In genomic region chr2:182020319-182021055, GRCh38 we compare ENCODE assay signal across 14 cellular contexts. TPM values are rescaled to one million over a fixed set of nuclear protein-coding genes. Genes with fewer than 3 reads are reported as not detected.
DNase-seq lines count a peak whose midpoint lies in the region; ATAC-seq and TF ChIP-seq lines count a peak whose summit lies in the region.
"Had no signal": no experiment of that assay in that cellular context is flagged by ENCODE, and none has a peak within 500 bp of the region (broad histone marks: within the 10 kb centered on the region; RNA-seq: fewer than 3 reads in every experiment).

No MANE protein-coding gene starts in this region.

- TF ChIP-seq CTCF in GM23338 (conservative IDR thresholded peaks at IDR 0.05; ENCODE audit: low read depth in 2 of 2) (no peak), fibroblast of villous mesenchyme (IDR thresholded peaks at IDR 0.05; ENCODE audit: insufficient read depth, low read depth, low read length) (no peak), uterus (IDR thresholded peaks at IDR 0.05) (no peak)

- no peaks in the 10 kb centered on the region for H3K4me1 ChIP-seq in GM23338 (ENCODE audit: insufficient read depth)
- no peaks in the 10 kb centered on the region for H3K4me1 ChIP-seq in uterus
- H3K4me1 ChIP-seq: prostate gland had no signal

- H3K27ac ChIP-seq in GM23338 (ENCODE audit: low read depth) (no peak overlapping the region), uterus (no peak overlapping the region)
- H3K27ac ChIP-seq: prostate gland had no signal

- no peaks in the 10 kb centered on the region for H3F3A ChIP-seq in GM23338 (replicated peaks; ENCODE audit: low read depth)

- intact Hi-C loops in uterus (cut with DNase I; ENCODE audit: low total_unique reads): no loop called here

- H3K9me2 ChIP-seq in GM23338 (ENCODE audit: insufficient read depth): peaks cover 3% of the 10 kb centered on the region; the same call in 1 of the 2 replicates

- H3K9me3 Mint-ChIP-seq in GM23338: peaks cover 10% of the 10 kb centered on the region

- H3K9me3 ChIP-seq in T-helper 17 cell (ENCODE audit: control insufficient read depth, low read length, poor library complexity, severe bottlenecking) (peaks cover 2% of the 10 kb centered on the region), uterus (no peaks in the 10 kb centered on the region)
- H3K9me3 ChIP-seq: prostate gland had no signal

- no peaks in the 10 kb centered on the region for H3K79me2 ChIP-seq in GM23338 (replicated peaks; ENCODE audit: insufficient read depth)

- 0 out of 2 replicates have a peak overlapping the region, but pooled peaks have one; percentile 18 for H2AFZ ChIP-seq in GM23338

- H3K27ac Mint-ChIP-seq in GM23338 (no peak overlapping the region), T-helper 17 cell (no peak overlapping the region)
- H3K27ac Mint-ChIP-seq: CD14-positive monocyte; T-helper 1 cell treated with Interleukin-12 subunit alpha and Interleukin-12 subunit beta and Interleukin-4 antibody, amounts not matched to agents 30 μg/mL and 1 μg/mL, for 36 hours had no signal

- H3K4me3 Mint-ChIP-seq in GM23338 (no peak overlapping the region), T-helper 17 cell (no peak overlapping the region)
- H3K4me3 Mint-ChIP-seq: CD14-positive monocyte; T-helper 1 cell treated with Interleukin-12 subunit alpha and Interleukin-12 subunit beta and Interleukin-4 antibody, amounts not matched to agents 30 μg/mL and 1 μg/mL, for 36 hours had no signal

- peaks cover 3% of the 10 kb centered on the region; the same call in 2 of the 3 replicates for H3K4me1 Mint-ChIP-seq in GM23338
- H3K4me1 Mint-ChIP-seq in T-helper 17 cell: no peaks in the 10 kb centered on the region
- H3K4me1 Mint-ChIP-seq: CD14-positive monocyte had no signal

- H3K4me2 ChIP-seq in GM23338: no peak overlapping the region

- H3K27me3 Mint-ChIP-seq in GM23338 (ENCODE audit: insufficient read depth, low read depth, poor library complexity) (no peaks in the 10 kb centered on the region), T-helper 17 cell (no peaks in the 10 kb centered on the region)

- H3K27me3 ChIP-seq in GM23338 (ENCODE audit: insufficient read depth) (no peaks in the 10 kb centered on the region), uterus (no peaks in the 10 kb centered on the region)

- H3K36me3 Mint-ChIP-seq in GM23338 (ENCODE audit: low read depth) (peaks cover 7% of the 10 kb centered on the region; the same call in 2 of the 3 replicates), T-helper 17 cell (ENCODE audit: low read depth) (no peaks in the 10 kb centered on the region)
- H3K36me3 Mint-ChIP-seq: CD14-positive monocyte had no signal

- ATAC-seq in GM23338 (no peak), T-helper 17 cell (no peak), HG02973 (IDR thresholded peaks at IDR 0.05; ENCODE audit: unreplicated experiment) (no peak)
- ATAC-seq: esophagus mucosa had no signal

- DNase-seq in DMS79 (lab: John Stamatoyannopoulos, UW) (peak; percentile 41), GM23338 (ENCODE audit: low spot score) (no peak), NCI-H69 (lab: John Stamatoyannopoulos, UW) (peak; percentile 37), fibroblast of villous mesenchyme (ENCODE audit: low read depth) (peak; percentile 30), T-helper 17 cell (no peak), uterus (no peak), GM19238 (ENCODE audit: insufficient read length, low spot score) (no peak)
- DNase-seq: activated CD8-positive, alpha-beta memory T cell treated with anti-CD3 and anti-CD28 coated beads, Interleukin-2, amount 50 U/mL, for 4 hours had no signal

- no peak for TF ChIP-seq POLR2A in uterus (IDR thresholded peaks at IDR 0.05)

- no peak overlapping the region for H3K4me3 ChIP-seq in GM23338
- no peak overlapping the region for H3K4me3 ChIP-seq in fibroblast of villous mesenchyme (ENCODE audit: low read depth, low read length)
- no peak overlapping the region for H3K4me3 ChIP-seq in uterus
- H3K4me3 ChIP-seq: lung, prostate gland had no signal

- H4K20me1 ChIP-seq in GM23338 (replicated peaks; ENCODE audit: insufficient read depth): no peaks in the 10 kb centered on the region

- H3K36me3 ChIP-seq in GM23338 (ENCODE audit: insufficient read depth) (no peaks in the 10 kb centered on the region), uterus (no peaks in the 10 kb centered on the region)
- H3K36me3 ChIP-seq: prostate gland had no signal

TF ChIP-seq in GM23338, 12 proteins besides CTCF, POLR2A, EP300 and RAD21 (continues in another document):
- no peak for TF ChIP-seq NANOG (IDR thresholded peaks at IDR 0.05; ENCODE audit: borderline replicate concordance)
- TF ChIP-seq ZNF462 (CRISPR knock-in tag; IDR thresholded peaks at IDR 0.05): no peak
- TF ChIP-seq CREB1 (CRISPR knock-in tag; IDR thresholded peaks at IDR 0.05; ENCODE audit: low read depth): no peak
- TF ChIP-seq ZNF331 (CRISPR knock-in tag; IDR thresholded peaks at IDR 0.05; ENCODE audit: low read depth): no peak

RNA-seq across cellular contexts. Expression of gene PPP1R1C, which starts 34.8 kb away (rescaled TPM):
- total RNA-seq in GM23338 (2014; rRNA removed; shearing (Covaris generic)): 3.5 and 5.7 TPM in 2 replicates
- polyA plus RNA-seq in GM23338 (2016; fragmentation: Nextera tagmentation; extraction: Ambion mirVana): 14.6 and 18.8 TPM in 2 replicates
- 0.32 and 2.2 TPM in 2 replicates for total RNA-seq in fibroblast of villous mesenchyme
- not detected for total RNA-seq in T-helper 17 cell
- 10 to 100 TPM in 1 of 4 donors, 1 to 10 TPM in 1, not detected in 2; 1.1 to 27.4 TPM for total RNA-seq in uterus
- polyA plus RNA-seq: CD14-positive monocyte had no signal

Comparison
In these comparisons a context has a peak if more than half of its experiments do, and no peak if none do; other contexts are left out.
1. DNase-seq: peak in DMS79 (single experiment), NCI-H69 (single experiment) and fibroblast of villous mesenchyme (single experiment); none in GM23338 (single experiment), T-helper 17 cell (0 of 3), uterus (0 of 2) and GM19238 (single experiment).